In the genomic region with DNA sequence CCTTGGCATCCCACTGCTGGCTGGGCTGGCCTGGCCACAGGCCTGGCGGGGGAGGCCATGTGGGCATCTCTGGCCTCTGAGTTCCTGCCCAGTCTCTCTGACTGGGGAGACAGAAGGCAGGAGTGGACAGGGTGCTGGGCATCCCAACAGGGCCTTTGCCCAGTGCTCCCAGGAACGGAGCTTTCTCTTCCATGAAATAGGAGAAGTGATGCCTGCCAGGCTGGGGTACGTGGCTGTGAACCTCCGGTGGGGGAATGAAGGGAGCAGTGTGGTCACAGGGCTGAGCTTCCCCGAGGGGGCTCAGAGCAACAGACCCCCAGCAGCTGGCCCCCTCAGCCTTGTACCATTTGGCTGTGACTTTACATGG, we compare ENCODE assay signal across 28 cellular contexts. TPM values are rescaled to one million over a fixed set of nuclear protein-coding genes. Genes with fewer than 3 reads are reported as not detected.
A peak's percentile ranks its signal among the peaks of the same experiment; 100 is the strongest.
DNase-seq lines count a peak whose midpoint lies in the region; ATAC-seq, FAIRE-seq and TF ChIP-seq lines count a peak whose summit lies in the region.
"Had no signal": no experiment of that assay in that cellular context is flagged by ENCODE, and none has a peak within 500 bp of the region (broad histone marks: within the 10 kb centered on the region; RNA-seq: fewer than 3 reads in every experiment).

No MANE protein-coding gene starts in this region.

- H3K79me2 ChIP-seq in HepG2 (ENCODE audit: insufficient read depth, low read length) (no peaks in the 10 kb centered on the region), osteoblast (ENCODE audit: insufficient read depth, low read length) (no peaks in the 10 kb centered on the region)
- H3K79me2 ChIP-seq: parathyroid adenoma had no signal

- FAIRE-seq in HepG2 (lab: Jason Lieb, UNC), result no peak
- FAIRE-seq: GM12892 had no signal

- ATAC-seq in right lobe of liver (no peak), HepG2 (no peak), HG03097 (IDR thresholded peaks at IDR 0.05; ENCODE audit: low FRiP score, unreplicated experiment) (no peak)
- ATAC-seq: left cardiac atrium, mucosa of descending colon had no signal

- no peak overlapping the region for H3K9ac ChIP-seq in HepG2 (ENCODE audit: insufficient read depth, low read depth, low read length)
- H3K9ac ChIP-seq: parathyroid adenoma had no signal

- no peak for TF ChIP-seq RAD21 in HepG2 (CRISPR knock-in tag; IDR thresholded peaks at IDR 0.05)

- POLR2A ChIA-PET in HepG2 (lab: Yijun Ruan, JAX), result no interaction called here

- H2AFZ ChIP-seq in HepG2 (ENCODE audit: low read length) (no peak overlapping the region), osteoblast (ENCODE audit: low read length) (no peak overlapping the region)
- H2AFZ ChIP-seq: parathyroid adenoma had no signal

- no peak for TF ChIP-seq POLR2A in right lobe of liver (IDR thresholded peaks at IDR 0.05)
- TF ChIP-seq POLR2A in HepG2 (IDR thresholded peaks at IDR 0.05; ENCODE audit: insufficient read depth in 1 of 2, low read depth in 2 of 2, low read length in 2 of 2), result no peak

- no peak for TF ChIP-seq EP300 in HepG2 (IDR thresholded peaks at IDR 0.05; ENCODE audit: low read depth in 2 of 2, low read length in 2 of 2)
- no peak for TF ChIP-seq EP300 in HepG2 (CRISPR knock-in tag; IDR thresholded peaks at IDR 0.05; ENCODE audit: borderline replicate concordance)

- peak in 2 of 3 donors; percentile 27 to 36 for DNase-seq in right lobe of liver
- no peak for DNase-seq in HepG2 (ENCODE audit: low spot score)
- peak; percentile 34 for DNase-seq in ecto neural progenitor cell (ENCODE audit: low spot score)
- DNase-seq in osteoblast (ENCODE audit: insufficient read length, low spot score, missing footprints), result peak; percentile 6
- no peak for DNase-seq in HT-29 (ENCODE audit: low spot score)
- DNase-seq in Ammon's horn (ENCODE audit: low spot score), result no peak
- DNase-seq: COR-L47; DMS53; effector CD4-positive, alpha-beta T cell; HCEC 1CT; hippocampal formation; immature natural killer cell; Kasumi-1; left cardiac atrium; mucosa of descending colon; NCI-H1436 treated with DMSO at 0.1 percent for 48 hours; NCI-H2081 treated with DMSO at 0.1 percent for 48 hours; retina; SHP77 treated with DMSO at 0.1 percent for 48 hours; stimulated activated naive CD4-positive, alpha-beta T cell treated with Interleukin-2 at 50 U/mL for 16 hours had no signal

- H3K4me3 ChIP-seq in right lobe of liver (no peak overlapping the region), HepG2 (replicated peaks in 1 of 3; ENCODE audit: insufficient read depth in 1 of 3, low read depth in 2 of 3, low read length in 3 of 3) (no peak overlapping the region), osteoblast (ENCODE audit: insufficient read depth, low read length) (no peak overlapping the region)
- H3K4me3 ChIP-seq: mucosa of descending colon, Peyer's patch, skin epidermis, thoracic aorta had no signal

- H3K4me2 ChIP-seq in HepG2 (ENCODE audit: low read depth, low read length) (no peak overlapping the region), osteoblast (ENCODE audit: insufficient read depth, low read length) (no peak overlapping the region)

- H3K36me3 ChIP-seq in right lobe of liver, result no peaks in the 10 kb centered on the region
- no peaks in the 10 kb centered on the region for H3K36me3 ChIP-seq in HepG2 (replicated peaks in 1 of 2; ENCODE audit: control insufficient read depth in 1 of 2, insufficient read depth in 2 of 2, low read length in 2 of 2)
- H3K36me3 ChIP-seq in osteoblast (ENCODE audit: insufficient read depth, low read length), result no peaks in the 10 kb centered on the region
- H3K36me3 ChIP-seq: Peyer's patch, thoracic aorta had no signal

- TF ChIP-seq CTCF in right lobe of liver (IDR thresholded peaks at IDR 0.05), result no peak
- TF ChIP-seq CTCF in HepG2 (CRISPR knock-in tag; IDR thresholded peaks at IDR 0.05), result no peak
- TF ChIP-seq CTCF in osteoblast (IDR thresholded peaks at IDR 0.05; ENCODE audit: extremely low read depth, low read depth, low read length), result no peak

- CTCF ChIA-PET in HepG2 (lab: Yijun Ruan, JAX; ENCODE audit: low intra/inter-chr PET ratio, low total read pairs), result no interaction called here

- in situ Hi-C loops in HepG2 (cut with HindIII; ENCODE audit: extremely low pct_ligation_motif_present, low pct_unique_long_range_greater_than_20kb), result no loop called here

- H3K27ac ChIP-seq in right lobe of liver (no peak overlapping the region), HepG2 (ENCODE audit: extremely low read length, insufficient read depth, low read length) (no peak overlapping the region), osteoblast (ENCODE audit: low read depth, low read length) (no peak overlapping the region)
- H3K27ac ChIP-seq: parathyroid adenoma, Peyer's patch, thoracic aorta had no signal

- intact Hi-C loops in right lobe of liver (cut with DNase I), result loop anchor here (10.0 kb wide), 1 partner anchor 307 kb away; no protein-coding TSS in a partner anchor
- intact Hi-C loops in HepG2 (cut with micrococcal nuclease; ENCODE audit: unreplicated experiment), result loop anchor here (10.0 kb wide), 1 partner anchor 227 kb away; no protein-coding TSS in a partner anchor

- 40% methylated on average over 1 of the region's 5 CpGs for WGBS in right lobe of liver (ENCODE audit: insufficient coverage, low coverage, low lambda C conversion rate, missing lambda C conversion rate)
- WGBS in HepG2 (ENCODE audit: low lambda C conversion rate), result 10% methylated on average over 2 of the region's 5 CpGs

- H4K20me1 ChIP-seq in HepG2 (ENCODE audit: insufficient read depth, low read length) (no peaks in the 10 kb centered on the region), osteoblast (ENCODE audit: insufficient read depth, low read length) (no peaks in the 10 kb centered on the region)

- H3K27me3 ChIP-seq in right lobe of liver (no peaks in the 10 kb centered on the region), HepG2 (ENCODE audit: control insufficient read depth in 1 of 2, insufficient read depth in 2 of 2, low read length in 2 of 2) (peaks cover 17 to 77% of the 10 kb centered on the region in 2 experiments), osteoblast (ENCODE audit: insufficient read depth, low read length) (no peaks in the 10 kb centered on the region)
- H3K27me3 ChIP-seq: Peyer's patch had no signal

- H3K4me1 ChIP-seq in right lobe of liver (no peaks in the 10 kb centered on the region), HepG2 (ENCODE audit: insufficient read depth, low read length) (no peaks in the 10 kb centered on the region), osteoblast (ENCODE audit: insufficient read depth, low read length) (no peaks in the 10 kb centered on the region)
- H3K4me1 ChIP-seq: parathyroid adenoma, Peyer's patch had no signal

- no TSS peak for BruUV-seq in HepG2 (replicated peaks; lab: Mats Ljungman, UMichigan)

- H3K9me3 ChIP-seq in right lobe of liver (no peaks in the 10 kb centered on the region), HepG2 (ENCODE audit: low read length) (no peaks in the 10 kb centered on the region), osteoblast (ENCODE audit: low read depth, low read length) (no peaks in the 10 kb centered on the region)
- H3K9me3 ChIP-seq: mucosa of descending colon, Peyer's patch, thoracic aorta had no signal

TF ChIP-seq in HepG2, 621 proteins besides CTCF, POLR2A, EP300 and RAD21 (continues in another document):
- TF ChIP-seq TEAD2 (CRISPR knock-in tag; IDR thresholded peaks at IDR 0.05) (no peak), MED8 (CRISPR knock-in tag; IDR thresholded peaks at IDR 0.05; ENCODE audit: insufficient replicate concordance) (no peak)
- TF ChIP-seq, protein P1, sequence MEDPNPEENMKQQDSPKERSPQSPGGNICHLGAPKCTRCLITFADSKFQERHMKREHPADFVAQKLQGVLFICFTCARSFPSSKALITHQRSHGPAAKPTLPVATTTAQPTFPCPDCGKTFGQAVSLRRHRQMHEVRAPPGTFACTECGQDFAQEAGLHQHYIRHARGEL (CRISPR knock-in tag; IDR thresholded peaks at IDR 0.05), result no peak
- TF ChIP-seq, protein P2, sequence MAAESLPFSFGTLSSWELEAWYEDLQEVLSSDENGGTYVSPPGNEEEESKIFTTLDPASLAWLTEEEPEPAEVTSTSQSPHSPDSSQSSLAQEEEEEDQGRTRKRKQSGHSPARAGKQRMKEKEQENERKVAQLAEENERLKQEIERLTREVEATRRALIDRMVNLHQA (CRISPR knock-in tag; IDR thresholded peaks at IDR 0.05), result no peak

RNA-seq across cellular contexts. Expression of a gene that starts 40.4 kb away (rescaled TPM):
- total RNA-seq in right lobe of liver (not detected), HepG2 (2016; rRNA removed; fragmentation: Illumina TruSeq; extraction: Trizol) (not detected in 2 replicates), osteoblast (not detected in 2 replicates)
- not detected in 2 replicates for total RNA-seq in HepG2 (2016; cell fraction: cytosol; rRNA removed; fragmentation: Illumina TruSeq; extraction: Trizol; ENCODE audit: low read depth)
- not detected in 2 replicates for total RNA-seq in HepG2 (2016; cell fraction: insoluble cytoplasmic fraction; rRNA removed; fragmentation: Illumina TruSeq; extraction: Trizol)
- total RNA-seq in HepG2 (2016; cell fraction: membrane; rRNA removed; fragmentation: Illumina TruSeq; extraction: Trizol), result not detected in 2 replicates
- not detected in 2 replicates for total RNA-seq in HepG2 (2016; cell fraction: nucleus; rRNA removed; fragmentation: Illumina TruSeq; extraction: Trizol)
- not detected in 2 replicates for polyA plus RNA-seq in HepG2 (2011; rRNA removed)
- not detected in 2 replicates for polyA plus RNA-seq in HepG2 (2011; cell fraction: cytosol; rRNA removed)
- polyA plus RNA-seq in HepG2 (2011; cell fraction: nucleus; rRNA removed), result not detected in 2 replicates
- polyA plus RNA-seq in HepG2 (2012), result not detected in 2 replicates
- polyA plus RNA-seq in HepG2 (2016; cell fraction: cytosol; fragmentation: Illumina TruSeq; extraction: Trizol; ENCODE audit: low read depth), result not detected in 2 replicates
- polyA plus RNA-seq in HepG2 (2016; cell fraction: insoluble cytoplasmic fraction; fragmentation: Illumina TruSeq; extraction: Trizol; ENCODE audit: low read depth), result not detected in 2 replicates
- polyA plus RNA-seq in HepG2 (2016; cell fraction: membrane; fragmentation: Illumina TruSeq; extraction: Trizol; ENCODE audit: low read depth), result not detected in 2 replicates
- not detected in 2 replicates for polyA plus RNA-seq in HepG2 (2016; cell fraction: nucleus; fragmentation: Illumina TruSeq; extraction: Trizol; ENCODE audit: insufficient read depth, low read depth)
- not detected in 2 replicates for polyA minus RNA-seq in HepG2 (2011; rRNA and poly(A)+ RNA removed; ENCODE audit: low replicate concordance)
- polyA minus RNA-seq in HepG2 (2011; cell fraction: cytosol; rRNA and poly(A)+ RNA removed), result not detected in 2 replicates
- not detected in 2 replicates for polyA minus RNA-seq in HepG2 (2011; cell fraction: nucleus; rRNA and poly(A)+ RNA removed)
- total RNA-seq in HT-29 (2014; rRNA removed; shearing (Covaris generic)), result not detected in 2 replicates
- total RNA-seq: left cardiac atrium; lung microvascular endothelial cell; Peyer's patch; T-helper 2 cell treated with Interferon-gamma antibody and Interleukin-4, amounts not matched to agents 100 ng/mL and 5 ng/mL, for 36 hours had no signal
- polyA plus RNA-seq: immature natural killer cell had no signal

Comparison
In these comparisons a context has a peak if more than half of its experiments do, and no peak if none do; other contexts are left out.
1. DNase-seq: peak in right lobe of liver (2 of 3), ecto neural progenitor cell (single experiment) and osteoblast (single experiment); none in HepG2 (single experiment), HT-29 (single experiment) and Ammon's horn (single experiment).